Comparison of ENCODE assay signal across 1 cellular context in the genomic region with DNA sequence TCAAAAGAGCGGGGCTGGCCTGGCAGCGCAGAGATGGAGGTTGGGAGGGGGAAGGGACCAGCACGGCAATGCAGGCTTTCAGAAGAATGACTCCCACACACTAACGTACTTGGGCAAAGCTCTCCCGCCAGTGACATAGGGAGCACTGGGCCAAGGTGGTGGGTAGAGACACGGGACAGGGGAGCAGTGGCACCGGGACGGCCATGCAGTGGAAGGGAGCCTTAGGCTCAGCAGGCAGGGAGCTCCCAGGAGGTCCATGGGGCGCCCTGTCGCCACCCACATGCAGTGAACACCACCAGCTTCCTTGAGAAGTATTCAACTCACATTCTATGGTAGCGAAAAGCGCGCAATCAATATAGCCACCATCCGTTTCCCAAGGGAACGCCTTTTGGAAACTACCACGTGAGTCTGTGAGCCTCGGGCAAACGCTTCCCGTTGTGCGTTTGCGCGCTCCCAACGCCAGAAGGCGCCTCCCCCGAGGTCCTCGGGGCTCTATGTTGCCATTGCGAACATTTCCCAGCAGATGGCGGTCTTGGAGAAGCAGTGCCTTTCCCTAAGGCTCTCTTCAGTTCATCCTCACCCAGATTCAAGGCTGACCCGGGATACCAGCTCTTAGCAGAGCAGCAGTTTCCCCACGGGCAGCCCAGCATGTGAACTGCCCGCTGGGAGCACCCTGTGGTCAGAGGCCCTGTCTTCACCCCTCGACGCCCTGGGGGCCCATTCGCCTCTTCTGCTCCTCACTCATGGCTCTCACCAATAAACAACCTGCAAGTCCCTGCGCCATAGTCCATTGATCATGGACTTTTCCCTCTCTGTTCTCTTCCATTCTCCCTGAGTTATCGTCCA.
TF ChIP-seq lines count a peak whose summit lies in the region.

No MANE protein-coding gene starts in this region.

TF ChIP-seq in WTC11, 78 proteins besides CTCF, POLR2A, EP300 and RAD21 (continued from another document and continues in another):
- TF ChIP-seq TEAD4 (CRISPR knock-in tag; IDR thresholded peaks at IDR 0.05), result no peak
- TF ChIP-seq JAZF1 (CRISPR knock-in tag; IDR thresholded peaks at IDR 0.05), result no peak
- no peak for TF ChIP-seq SOX15 (CRISPR knock-in tag; IDR thresholded peaks at IDR 0.05)
- no peak for TF ChIP-seq TP53 (CRISPR knock-in tag; IDR thresholded peaks at IDR 0.05)
- no peak for TF ChIP-seq OVOL2 (CRISPR knock-in tag; IDR thresholded peaks at IDR 0.05; ENCODE audit: borderline replicate concordance)
- no peak for TF ChIP-seq NR2C2 (CRISPR knock-in tag; IDR thresholded peaks at IDR 0.05)
- TF ChIP-seq ZNF396 (CRISPR knock-in tag; IDR thresholded peaks at IDR 0.05; ENCODE audit: borderline replicate concordance), result no peak
- TF ChIP-seq MXD4 (CRISPR knock-in tag; IDR thresholded peaks at IDR 0.05; ENCODE audit: borderline replicate concordance), result no peak
- no peak for TF ChIP-seq AR (CRISPR knock-in tag; IDR thresholded peaks at IDR 0.05)
- TF ChIP-seq STAT6 (CRISPR knock-in tag; conservative IDR thresholded peaks at IDR 0.05; ENCODE audit: low read depth), result no peak
- TF ChIP-seq, protein P1, sequence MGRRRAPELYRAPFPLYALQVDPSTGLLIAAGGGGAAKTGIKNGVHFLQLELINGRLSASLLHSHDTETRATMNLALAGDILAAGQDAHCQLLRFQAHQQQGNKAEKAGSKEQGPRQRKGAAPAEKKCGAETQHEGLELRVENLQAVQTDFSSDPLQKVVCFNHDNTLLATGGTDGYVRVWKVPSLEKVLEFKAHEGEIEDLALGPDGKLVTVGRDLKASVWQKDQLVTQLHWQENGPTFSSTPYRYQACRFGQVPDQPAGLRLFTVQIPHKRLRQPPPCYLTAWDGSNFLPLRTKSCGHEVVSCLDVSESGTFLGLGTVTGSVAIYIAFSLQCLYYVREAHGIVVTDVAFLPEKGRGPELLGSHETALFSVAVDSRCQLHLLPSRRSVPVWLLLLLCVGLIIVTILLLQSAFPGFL (CRISPR knock-in tag; IDR thresholded peaks at IDR 0.05; ENCODE audit: borderline replicate concordance), result no peak
- TF ChIP-seq MYBL2 (CRISPR knock-in tag; IDR thresholded peaks at IDR 0.05), result no peak
- TF ChIP-seq RORB (CRISPR knock-in tag; IDR thresholded peaks at IDR 0.05), result no peak
- TF ChIP-seq, protein P2, sequence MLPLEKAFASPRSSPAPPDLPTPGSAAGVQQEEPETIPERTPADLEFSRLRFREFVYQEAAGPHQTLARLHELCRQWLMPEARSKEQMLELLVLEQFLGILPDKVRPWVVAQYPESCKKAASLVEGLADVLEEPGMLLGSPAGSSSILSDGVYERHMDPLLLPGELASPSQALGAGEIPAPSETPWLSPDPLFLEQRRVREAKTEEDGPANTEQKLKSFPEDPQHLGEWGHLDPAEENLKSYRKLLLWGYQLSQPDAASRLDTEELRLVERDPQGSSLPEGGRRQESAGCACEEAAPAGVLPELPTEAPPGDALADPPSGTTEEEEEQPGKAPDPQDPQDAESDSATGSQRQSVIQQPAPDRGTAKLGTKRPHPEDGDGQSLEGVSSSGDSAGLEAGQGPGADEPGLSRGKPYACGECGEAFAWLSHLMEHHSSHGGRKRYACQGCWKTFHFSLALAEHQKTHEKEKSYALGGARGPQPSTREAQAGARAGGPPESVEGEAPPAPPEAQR (CRISPR knock-in tag; IDR thresholded peaks at IDR 0.05), result no peak
- no peak for TF ChIP-seq CREB1 (CRISPR knock-in tag; IDR thresholded peaks at IDR 0.05)
- TF ChIP-seq CBFB (CRISPR knock-in tag; IDR thresholded peaks at IDR 0.05; ENCODE audit: low read depth), result no peak
- no peak for TF ChIP-seq ZNF512 (CRISPR knock-in tag; IDR thresholded peaks at IDR 0.05; ENCODE audit: borderline replicate concordance)
- TF ChIP-seq FOXP1 (CRISPR knock-in tag; IDR thresholded peaks at IDR 0.05; ENCODE audit: borderline replicate concordance), result no peak; the same call in 1 of the 2 replicates
- no peak for TF ChIP-seq ZNF219 (CRISPR knock-in tag; IDR thresholded peaks at IDR 0.05; ENCODE audit: borderline replicate concordance)
- TF ChIP-seq USF1 (CRISPR knock-in tag; IDR thresholded peaks at IDR 0.05), result peak; percentile 67; the same call in 1 of the 2 replicates
- TF ChIP-seq HMGXB4 (CRISPR knock-in tag; IDR thresholded peaks at IDR 0.05), result 0 out of 2 replicates have a peak, but pooled peaks have one; percentile 40
- no peak for TF ChIP-seq PRDM15 (CRISPR knock-in tag; IDR thresholded peaks at IDR 0.05)
- no peak for TF ChIP-seq CDX4 (CRISPR knock-in tag; IDR thresholded peaks at IDR 0.05; ENCODE audit: borderline replicate concordance)
- TF ChIP-seq, protein P3, sequence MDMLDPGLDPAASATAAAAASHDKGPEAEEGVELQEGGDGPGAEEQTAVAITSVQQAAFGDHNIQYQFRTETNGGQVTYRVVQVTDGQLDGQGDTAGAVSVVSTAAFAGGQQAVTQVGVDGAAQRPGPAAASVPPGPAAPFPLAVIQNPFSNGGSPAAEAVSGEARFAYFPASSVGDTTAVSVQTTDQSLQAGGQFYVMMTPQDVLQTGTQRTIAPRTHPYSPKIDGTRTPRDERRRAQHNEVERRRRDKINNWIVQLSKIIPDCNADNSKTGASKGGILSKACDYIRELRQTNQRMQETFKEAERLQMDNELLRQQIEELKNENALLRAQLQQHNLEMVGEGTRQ (CRISPR knock-in tag; IDR thresholded peaks at IDR 0.05), result peak; percentile 67
- TF ChIP-seq MAX (CRISPR knock-in tag; IDR thresholded peaks at IDR 0.05), result peak; percentile 91
- no peak for TF ChIP-seq NR1H2 (CRISPR knock-in tag; IDR thresholded peaks at IDR 0.05)
